ENCODE assay signal across 1 cellular context in genomic region chr19:4522291-4523002, GRCh38.
TF ChIP-seq lines count a peak whose summit lies in the region.

No MANE protein-coding gene starts in this region.

TF ChIP-seq in HepG2, 621 proteins besides CTCF, POLR2A, EP300 and RAD21:
- 0 out of 2 replicates have a peak, but pooled peaks have one; percentile 0 for TF ChIP-seq FOXK1 (CRISPR knock-in tag; IDR thresholded peaks at IDR 0.05; ENCODE audit: borderline replicate concordance, low read depth)
- TF ChIP-seq BRF2 (CRISPR knock-in tag; IDR thresholded peaks at IDR 0.05), result no peak
- TF ChIP-seq ZNF460 (CRISPR knock-in tag; IDR thresholded peaks at IDR 0.05; ENCODE audit: borderline replicate concordance), result peak; percentile 54; the same call in 1 of the 2 replicates
- TF ChIP-seq, protein P1, sequence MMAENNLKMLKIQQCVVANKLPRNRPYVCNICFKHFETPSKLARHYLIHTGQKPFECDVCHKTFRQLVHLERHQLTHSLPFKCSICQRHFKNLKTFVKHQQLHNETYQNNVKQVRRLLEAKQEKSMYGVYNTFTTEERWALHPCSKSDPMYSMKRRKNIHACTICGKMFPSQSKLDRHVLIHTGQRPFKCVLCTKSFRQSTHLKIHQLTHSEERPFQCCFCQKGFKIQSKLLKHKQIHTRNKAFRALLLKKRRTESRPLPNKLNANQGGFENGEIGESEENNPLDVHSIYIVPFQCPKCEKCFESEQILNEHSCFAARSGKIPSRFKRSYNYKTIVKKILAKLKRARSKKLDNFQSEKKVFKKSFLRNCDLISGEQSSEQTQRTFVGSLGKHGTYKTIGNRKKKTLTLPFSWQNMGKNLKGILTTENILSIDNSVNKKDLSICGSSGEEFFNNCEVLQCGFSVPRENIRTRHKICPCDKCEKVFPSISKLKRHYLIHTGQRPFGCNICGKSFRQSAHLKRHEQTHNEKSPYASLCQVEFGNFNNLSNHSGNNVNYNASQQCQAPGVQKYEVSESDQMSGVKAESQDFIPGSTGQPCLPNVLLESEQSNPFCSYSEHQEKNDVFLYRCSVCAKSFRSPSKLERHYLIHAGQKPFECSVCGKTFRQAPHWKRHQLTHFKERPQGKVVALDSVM (CRISPR knock-in tag; IDR thresholded peaks at IDR 0.05), result peak; percentile 77
- TF ChIP-seq ZMYM4 (CRISPR knock-in tag; IDR thresholded peaks at IDR 0.05), result 0 out of 2 replicates have a peak, but pooled peaks have one; percentile 25
- TF ChIP-seq, protein P2, sequence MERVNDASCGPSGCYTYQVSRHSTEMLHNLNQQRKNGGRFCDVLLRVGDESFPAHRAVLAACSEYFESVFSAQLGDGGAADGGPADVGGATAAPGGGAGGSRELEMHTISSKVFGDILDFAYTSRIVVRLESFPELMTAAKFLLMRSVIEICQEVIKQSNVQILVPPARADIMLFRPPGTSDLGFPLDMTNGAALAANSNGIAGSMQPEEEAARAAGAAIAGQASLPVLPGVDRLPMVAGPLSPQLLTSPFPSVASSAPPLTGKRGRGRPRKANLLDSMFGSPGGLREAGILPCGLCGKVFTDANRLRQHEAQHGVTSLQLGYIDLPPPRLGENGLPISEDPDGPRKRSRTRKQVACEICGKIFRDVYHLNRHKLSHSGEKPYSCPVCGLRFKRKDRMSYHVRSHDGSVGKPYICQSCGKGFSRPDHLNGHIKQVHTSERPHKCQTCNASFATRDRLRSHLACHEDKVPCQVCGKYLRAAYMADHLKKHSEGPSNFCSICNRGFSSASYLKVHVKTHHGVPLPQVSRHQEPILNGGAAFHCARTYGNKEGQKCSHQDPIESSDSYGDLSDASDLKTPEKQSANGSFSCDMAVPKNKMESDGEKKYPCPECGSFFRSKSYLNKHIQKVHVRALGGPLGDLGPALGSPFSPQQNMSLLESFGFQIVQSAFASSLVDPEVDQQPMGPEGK (CRISPR knock-in tag; IDR thresholded peaks at IDR 0.05), result peak; percentile 62
